In the genomic region with DNA sequence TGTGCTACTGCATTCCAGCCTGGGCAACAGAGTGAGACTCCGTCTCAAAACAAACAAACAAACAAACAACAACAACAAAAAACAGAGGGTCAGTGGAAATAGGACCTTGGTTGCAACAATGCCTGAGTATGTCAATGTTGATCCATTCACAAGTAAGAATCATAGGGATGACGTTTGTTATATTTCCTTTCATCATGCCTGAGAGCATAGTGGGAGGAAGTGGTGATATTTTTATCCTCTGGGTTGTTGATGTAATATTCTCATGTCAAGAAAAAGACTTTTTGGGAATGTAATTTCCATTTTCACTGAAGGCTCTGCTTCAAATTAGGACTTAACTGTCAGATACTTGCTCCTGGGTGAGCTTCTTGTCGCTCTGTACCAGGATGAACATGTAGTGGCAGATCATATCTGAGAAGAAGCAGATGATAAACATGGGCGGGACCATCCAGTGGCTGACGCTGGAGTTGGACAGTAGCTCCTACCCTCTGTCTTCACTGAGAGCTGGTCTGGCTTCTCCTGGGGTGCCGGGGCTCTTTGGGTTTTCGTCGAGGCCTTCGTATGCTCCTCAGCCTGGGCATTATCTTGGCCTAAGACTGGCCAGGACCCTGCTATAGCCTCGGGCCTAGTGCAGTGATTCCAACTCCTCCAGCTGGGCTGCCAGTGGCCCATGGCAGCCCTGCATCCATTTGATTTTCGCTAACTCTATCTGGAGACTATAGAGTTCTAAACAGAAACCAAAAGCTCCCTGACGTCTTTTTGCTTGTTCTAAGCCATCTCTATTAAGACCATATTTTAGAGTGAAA, we compare ENCODE assay signal across 8 cellular contexts. TPM values are rescaled to one million over a fixed set of nuclear protein-coding genes. Genes with fewer than 3 reads are reported as not detected.
DNase-seq lines count a peak whose midpoint lies in the region; ATAC-seq and TF ChIP-seq lines count a peak whose summit lies in the region.

No MANE protein-coding gene starts in this region.

- H3K27me3 Mint-ChIP-seq in GM23338 (ENCODE audit: insufficient read depth, low read depth, poor library complexity) (no peaks in the 10 kb centered on the region), osteocyte (ENCODE audit: unreplicated experiment) (no peaks in the 10 kb centered on the region)
- no peaks in the 10 kb centered on the region for H3K27me3 Mint-ChIP-seq in activated CD4-positive, alpha-beta T cell treated with anti-CD3 and anti-CD28 coated beads, Interleukin-2, amount 10 ng/mL, durations not matched to agents 24 days and 14 days

- H3K18ac ChIP-seq in neuronal stem cell (ENCODE audit: low read length): no peak overlapping the region

- H3K4me1 ChIP-seq in GM23338 (ENCODE audit: insufficient read depth) (no peaks in the 10 kb centered on the region), esophagus squamous epithelium (peaks cover 14 to 58% (median 32%) of the 10 kb centered on the region in 3 donors), neuronal stem cell (ENCODE audit: control insufficient read depth in 2 of 2, insufficient read depth in 1 of 2, low read depth in 1 of 2, low read length in 2 of 2) (no peaks in the 10 kb centered on the region)

- no peak for TF ChIP-seq POLR2A in esophagus squamous epithelium (IDR thresholded peaks at IDR 0.05)

- no peak overlapping the region for H4K91ac ChIP-seq in neuronal stem cell (ENCODE audit: low read depth, low read length, poor library complexity)

- H3F3A ChIP-seq in GM23338 (replicated peaks; ENCODE audit: low read depth): no peaks in the 10 kb centered on the region

- no peak overlapping the region for H2BK120ac ChIP-seq in neuronal stem cell (ENCODE audit: low read depth, low read length)

- H3K27ac Mint-ChIP-seq in GM23338: no peak overlapping the region
- peak overlapping the region; percentile 87 for H3K27ac Mint-ChIP-seq in activated CD4-positive, alpha-beta T cell treated with anti-CD3 and anti-CD28 coated beads, Interleukin-2, amount 10 ng/mL, durations not matched to agents 24 days and 14 days
- H3K27ac Mint-ChIP-seq in osteocyte (ENCODE audit: unreplicated experiment): peak overlapping the region; percentile 96

- peaks cover 15% of the 10 kb centered on the region for H4K20me1 ChIP-seq in GM23338 (replicated peaks; ENCODE audit: insufficient read depth)

- no peak overlapping the region for H2AK5ac ChIP-seq in neuronal stem cell (ENCODE audit: low read depth, low read length)

- no peak overlapping the region for H3K14ac ChIP-seq in neuronal stem cell (ENCODE audit: low read length)

- H3K36me3 ChIP-seq in GM23338 (ENCODE audit: insufficient read depth) (no peaks in the 10 kb centered on the region), esophagus squamous epithelium (peaks cover 0 to 22% (median 3%) of the 10 kb centered on the region in 3 donors), neuronal stem cell (replicated peaks in 1 of 2; ENCODE audit: control insufficient read depth in 2 of 2, insufficient read depth in 2 of 2, low read length in 2 of 2) (peaks cover 6 to 81% of the 10 kb centered on the region in 2 donors)

- H3K4me3 ChIP-seq in GM23338: no peak overlapping the region
- peak overlapping the region in 3 of 4 donors; percentile 32 to 52 (median 32) for H3K4me3 ChIP-seq in esophagus squamous epithelium
- H3K4me3 ChIP-seq in neuronal stem cell (ENCODE audit: low read length in 2 of 2): no peak overlapping the region

- in situ Hi-C loops in GM13977 (cut with MboI; ENCODE audit: low pct_unique_long_range_greater_than_20kb, low sequenced_read_pairs, unreplicated experiment): no loop called here

- no peak overlapping the region for H2BK15ac ChIP-seq in neuronal stem cell (ENCODE audit: low read length)

- H2AFZ ChIP-seq in GM23338 (no peak overlapping the region), neuronal stem cell (ENCODE audit: low read length) (no peak overlapping the region)

- H4K8ac ChIP-seq in neuronal stem cell (ENCODE audit: low read depth, low read length): no peak overlapping the region

- H3K9me2 ChIP-seq in GM23338 (ENCODE audit: insufficient read depth): no peaks in the 10 kb centered on the region

- H3K27me3 ChIP-seq in GM23338 (ENCODE audit: insufficient read depth): no peaks in the 10 kb centered on the region
- H3K27me3 ChIP-seq in esophagus squamous epithelium: no peaks in the 10 kb centered on the region
- H3K27me3 ChIP-seq in neuronal stem cell (ENCODE audit: control insufficient read depth in 3 of 3, insufficient read depth in 3 of 3, low read depth in 1 of 3, low read length in 3 of 3): no peaks in the 10 kb centered on the region

- no peak overlapping the region for H3K23ac ChIP-seq in neuronal stem cell (ENCODE audit: low read depth, low read length, poor library complexity)

- WGBS in esophagus squamous epithelium, 2 donors: 16 to 37% methylated on average over 6 to 12 of the region's 12 CpGs
- no CpG with 5 or more reads among the region's 12 CpGs for WGBS in neuronal stem cell (ENCODE audit: extremely low coverage in 2 of 2, insufficient read length in 2 of 2, insufficient replicate concordance in 1 of 2), 2 donors

- intact Hi-C loops in activated CD4-positive, alpha-beta T cell treated with anti-CD3 and anti-CD28 coated beads, Interleukin-2, amount 10 ng/mL, durations not matched to agents 24 days and 14 days (cut with micrococcal nuclease): loop anchor here (2.0 kb wide), 1 partner anchor 19 kb away; a partner anchor contains a TSS
- intact Hi-C loops in esophagus squamous epithelium (cut with DNase I): no loop called here

- H3K79me1 ChIP-seq in neuronal stem cell (ENCODE audit: low read depth, low read length): peaks cover 3% of the 10 kb centered on the region

- DNase-seq in GM23338 (ENCODE audit: low spot score) (no peak), esophagus squamous epithelium (lab: John Stamatoyannopoulos, UW) (no peak), osteocyte (ENCODE audit: extremely low spot score, unreplicated experiment) (no peak), GM13977 (ENCODE audit: low spot score) (no peak), kidney glomerular epithelial cell (lab: John Stamatoyannopoulos, UW) (no peak), neuronal stem cell (ENCODE audit: low spot score) (no peak), NCI-H82 (lab: John Stamatoyannopoulos, UW) (no peak)
- peak; percentile 70 for DNase-seq in activated CD4-positive, alpha-beta T cell treated with anti-CD3 and anti-CD28 coated beads, Interleukin-2, amount 10 ng/mL, durations not matched to agents 24 days and 14 days

- H2BK5ac ChIP-seq in neuronal stem cell (ENCODE audit: low read length): no peak overlapping the region

- no peak overlapping the region for H3K4me3 Mint-ChIP-seq in GM23338
- H3K4me3 Mint-ChIP-seq in activated CD4-positive, alpha-beta T cell treated with anti-CD3 and anti-CD28 coated beads, Interleukin-2, amount 10 ng/mL, durations not matched to agents 24 days and 14 days: peak overlapping the region; percentile 79
- H3K4me3 Mint-ChIP-seq in osteocyte (ENCODE audit: unreplicated experiment): peak overlapping the region; percentile 66

- no peak; the same call in 2 of the 3 replicates for ATAC-seq in GM23338

- H3K4me2 ChIP-seq in GM23338: no peak overlapping the region
- no peak overlapping the region for H3K4me2 ChIP-seq in neuronal stem cell (ENCODE audit: insufficient read depth, low read length, poor library complexity, severe bottlenecking)

- H2BK12ac ChIP-seq in neuronal stem cell (ENCODE audit: low read length): no peak overlapping the region

- H3K27ac ChIP-seq in GM23338 (ENCODE audit: low read depth): peak overlapping the region; percentile 36; the same call in 1 of the 2 replicates
- peak overlapping the region; percentile 82 to 92 (median 88) for H3K27ac ChIP-seq in esophagus squamous epithelium
- no peak overlapping the region for H3K27ac ChIP-seq in neuronal stem cell (replicated peaks; ENCODE audit: low read length)

- H3K9me3 ChIP-seq in esophagus squamous epithelium (no peaks in the 10 kb centered on the region), neuronal stem cell (replicated peaks in 1 of 2; ENCODE audit: control insufficient read depth in 2 of 2, insufficient read depth in 1 of 2, low read depth in 1 of 2, low read length in 2 of 2) (peaks cover 0 to 6% of the 10 kb centered on the region in 2 donors)

- H3K4ac ChIP-seq in neuronal stem cell (ENCODE audit: low read length): no peak overlapping the region

- H3K4me1 Mint-ChIP-seq in GM23338 (no peaks in the 10 kb centered on the region), osteocyte (ENCODE audit: unreplicated experiment) (peaks cover 31% of the 10 kb centered on the region)
- peaks cover 28% of the 10 kb centered on the region for H3K4me1 Mint-ChIP-seq in activated CD4-positive, alpha-beta T cell treated with anti-CD3 and anti-CD28 coated beads, Interleukin-2, amount 10 ng/mL, durations not matched to agents 24 days and 14 days

- TF ChIP-seq CTCF in GM23338 (conservative IDR thresholded peaks at IDR 0.05; ENCODE audit: low read depth in 2 of 2) (no peak), esophagus squamous epithelium (IDR thresholded peaks at IDR 0.05) (no peak), osteocyte (IDR thresholded peaks at IDR 0.05) (no peak), GM13977 (IDR thresholded peaks at IDR 0.05; ENCODE audit: extremely low read depth, insufficient read depth, missing control alignments) (no peak)

- H3K36me3 Mint-ChIP-seq in GM23338 (ENCODE audit: low read depth) (peaks cover 9% of the 10 kb centered on the region; the same call in 2 of the 3 replicates), osteocyte (ENCODE audit: unreplicated experiment) (peaks cover 13% of the 10 kb centered on the region)
- H3K36me3 Mint-ChIP-seq in activated CD4-positive, alpha-beta T cell treated with anti-CD3 and anti-CD28 coated beads, Interleukin-2, amount 10 ng/mL, durations not matched to agents 24 days and 14 days (ENCODE audit: low read depth): peaks cover 31% of the 10 kb centered on the region

- H3K9me3 Mint-ChIP-seq in GM23338: no peaks in the 10 kb centered on the region
- no peaks in the 10 kb centered on the region for H3K9me3 Mint-ChIP-seq in activated CD4-positive, alpha-beta T cell treated with anti-CD3 and anti-CD28 coated beads, Interleukin-2, amount 10 ng/mL, durations not matched to agents 24 days and 14 days
- no peaks in the 10 kb centered on the region for H3K9me3 Mint-ChIP-seq in osteocyte (ENCODE audit: unreplicated experiment)

- H3K9ac ChIP-seq in neuronal stem cell (ENCODE audit: low read depth, low read length, poor library complexity): no peak overlapping the region

- peaks cover 76% of the 10 kb centered on the region for H3K79me2 ChIP-seq in GM23338 (replicated peaks; ENCODE audit: insufficient read depth)

RNA-seq across cellular contexts. Expression of a gene that starts 19.6 kb away (rescaled TPM):
- 65.4 and 72.0 TPM in 2 replicates for total RNA-seq in GM23338 (2014; rRNA removed; shearing (Covaris generic))
- polyA plus RNA-seq in GM23338 (2016; fragmentation: Nextera tagmentation; extraction: Ambion mirVana): 100 and 110 TPM in 2 replicates
- 154 and 166 TPM in 2 replicates for total RNA-seq in activated CD4-positive, alpha-beta T cell treated with anti-CD3 and anti-CD28 coated beads, Interleukin-2, amount 10 ng/mL, durations not matched to agents 24 days and 14 days
- 10 to 100 TPM; 23.7 to 45.7 (median 39.6) TPM for total RNA-seq in esophagus squamous epithelium
- total RNA-seq in osteocyte: 69.8 and 74.2 TPM in 2 replicates
- polyA plus RNA-seq in neuronal stem cell (2013, experiment 1 of 2): 142 TPM
- polyA plus RNA-seq in neuronal stem cell (2013, experiment 2 of 2): 142 TPM

RNA-seq across cellular contexts. Expression of a gene that starts 58.2 kb away (rescaled TPM):
- total RNA-seq in GM23338 (2014; rRNA removed; shearing (Covaris generic)): 28.9 and 33.0 TPM in 2 replicates
- 10.8 and 11.4 TPM in 2 replicates for polyA plus RNA-seq in GM23338 (2016; fragmentation: Nextera tagmentation; extraction: Ambion mirVana)
- total RNA-seq in activated CD4-positive, alpha-beta T cell treated with anti-CD3 and anti-CD28 coated beads, Interleukin-2, amount 10 ng/mL, durations not matched to agents 24 days and 14 days: 58.3 and 71.1 TPM in 2 replicates
- total RNA-seq in esophagus squamous epithelium (10 to 100 TPM in 3 of 4 donors, 1 to 10 TPM in 1; 9.3 to 18.9 (median 12.9) TPM), osteocyte (33.5 and 43.7 TPM in 2 replicates)
- 38.8 TPM for polyA plus RNA-seq in neuronal stem cell (2013, experiment 1 of 2)
- 40.0 TPM for polyA plus RNA-seq in neuronal stem cell (2013, experiment 2 of 2)

Comparison
In these comparisons a context has a peak if more than half of its experiments do, and no peak if none do; other contexts are left out.
1. H3K4me3 ChIP-seq: peak in esophagus squamous epithelium (3 of 4); none in GM23338 (single experiment) and neuronal stem cell (0 of 2).